Comparison of ENCODE assay signal across 21 cellular contexts in the genomic region with DNA sequence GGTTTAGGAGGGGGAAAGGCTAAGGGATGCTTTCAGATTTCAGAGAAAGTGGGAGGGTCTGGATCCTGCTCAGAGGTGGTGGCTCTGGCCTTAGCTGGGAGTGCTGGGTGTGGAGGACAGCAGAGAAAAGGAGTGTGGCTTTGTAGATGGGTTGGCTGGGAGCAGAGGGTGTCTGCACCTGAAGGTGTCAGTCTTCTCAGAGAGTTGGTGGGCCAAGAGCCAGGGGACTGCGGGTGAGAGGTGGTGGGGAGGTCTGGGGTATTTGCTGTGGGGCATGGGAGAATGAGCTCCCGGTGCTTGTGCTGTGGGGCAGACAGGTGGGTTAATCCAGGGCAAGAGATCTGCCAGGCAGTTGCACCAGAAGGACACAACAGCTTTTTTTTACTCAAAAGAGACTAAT.
DNase-seq lines count a peak whose midpoint lies in the region; ATAC-seq, FAIRE-seq and TF ChIP-seq lines count a peak whose summit lies in the region.
"Had no signal": no experiment of that assay in that cellular context is flagged by ENCODE, and none has a peak within 500 bp of the region (broad histone marks: within the 10 kb centered on the region; RNA-seq: fewer than 3 reads in every experiment).

No MANE protein-coding gene starts in this region.

- H4K20me1 ChIP-seq in IMR-90 (ENCODE audit: insufficient read depth, low read length): 0 out of 2 replicates have a peak, but pooled peaks cover 14% of the 10 kb centered on the region

- TF ChIP-seq CTCF in natural killer cell (IDR thresholded peaks at IDR 0.05) (no peak), IMR-90 (conservative IDR thresholded peaks at IDR 0.05; ENCODE audit: low read depth, low read length) (no peak)

- H2AK9ac ChIP-seq in IMR-90 (replicated peaks; ENCODE audit: low read depth, low read length, poor library complexity): no peak overlapping the region

- DNase-seq in natural killer cell treated with Interleukin-12 subunit alpha and Interleukin-12 subunit beta and Interleukin-15 and Interleukin-18, amount 100 ng/mL, for 72 hours (ENCODE audit: low spot score): no peak
- no peak for DNase-seq in natural killer cell
- DNase-seq in IMR-90: no peak
- DNase-seq in DMS79 (lab: John Stamatoyannopoulos, UW): no peak
- no peak for DNase-seq in 8988T
- DNase-seq in GM12892 (ENCODE audit: insufficient read length): no peak
- DNase-seq: C1 segment of cervical spinal cord; CD8-positive, alpha-beta memory T cell; GDM1; NCI-H1694; NCI-H2081; NCI-H2171; NCI-H524 treated with DMSO at 0.1 percent for 48 hours; NCI-H82 had no signal

- H4K91ac ChIP-seq in IMR-90 (ENCODE audit: insufficient read depth, low read depth, low read length): no peak overlapping the region

- no peak overlapping the region for H3K14ac ChIP-seq in IMR-90 (replicated peaks; ENCODE audit: low read depth, low read length)

- peaks cover 45 to 48% of the 10 kb centered on the region in 2 donors for H3K4me1 Mint-ChIP-seq in natural killer cell treated with Interleukin-12 subunit alpha and Interleukin-12 subunit beta and Interleukin-15 and Interleukin-18, amount 100 ng/mL, for 72 hours (ENCODE audit: low read depth in 2 of 2)
- H3K4me1 Mint-ChIP-seq in natural killer cell: peaks cover 37 to 45% of the 10 kb centered on the region in 2 donors
- H3K4me1 Mint-ChIP-seq in dendritic cell treated with granulocyte-macrophage colony-stimulating factor and Interleukin-4, amounts not matched to agents 40 ng/mL and 50 ng/mL, for 4 days (ENCODE audit: low read depth): peaks cover 28% of the 10 kb centered on the region
- H3K4me1 Mint-ChIP-seq: GM23338 had no signal

- H3K4me1 ChIP-seq in IMR-90 (ENCODE audit: control insufficient read depth, insufficient read depth, low read length) (peaks cover 6% of the 10 kb centered on the region), thymus (ENCODE audit: control insufficient read depth, insufficient read depth, low read length) (peaks cover 6% of the 10 kb centered on the region)

- H3K36me3 Mint-ChIP-seq in natural killer cell treated with Interleukin-12 subunit alpha and Interleukin-12 subunit beta and Interleukin-15 and Interleukin-18, amount 100 ng/mL, for 72 hours: peaks cover 11% of the 10 kb centered on the region
- no peaks in the 10 kb centered on the region for H3K36me3 Mint-ChIP-seq in natural killer cell
- H3K36me3 Mint-ChIP-seq in dendritic cell treated with granulocyte-macrophage colony-stimulating factor and Interleukin-4, amounts not matched to agents 40 ng/mL and 50 ng/mL, for 4 days (ENCODE audit: low read depth): no peaks in the 10 kb centered on the region
- H3K36me3 Mint-ChIP-seq: CD8-positive, alpha-beta memory T cell had no signal

- H2BK5ac ChIP-seq in IMR-90 (ENCODE audit: low read depth, low read length, poor library complexity, severe bottlenecking): no peak overlapping the region

- peak overlapping the region; percentile 8; the same call in 1 of the 2 replicates for H3K23ac ChIP-seq in IMR-90 (ENCODE audit: low read depth, low read length)

- no peak overlapping the region for H3K4ac ChIP-seq in IMR-90 (ENCODE audit: low read depth, low read length)

- peaks cover 3% of the 10 kb centered on the region for H3K9me3 Mint-ChIP-seq in natural killer cell treated with Interleukin-12 subunit alpha and Interleukin-12 subunit beta and Interleukin-15 and Interleukin-18, amount 100 ng/mL, for 72 hours
- H3K9me3 Mint-ChIP-seq in natural killer cell: no peaks in the 10 kb centered on the region
- no peaks in the 10 kb centered on the region for H3K9me3 Mint-ChIP-seq in dendritic cell treated with granulocyte-macrophage colony-stimulating factor and Interleukin-4, amounts not matched to agents 40 ng/mL and 50 ng/mL, for 4 days
- H3K9me3 Mint-ChIP-seq: CD8-positive, alpha-beta memory T cell; GM23338 had no signal

- no peak overlapping the region for H3K4me3 ChIP-seq in IMR-90 (ENCODE audit: insufficient read depth, low read depth, low read length)
- H3K4me3 ChIP-seq in thymus (ENCODE audit: low read length): no peak overlapping the region
- H3K4me3 ChIP-seq: GM23338, SJSA1 had no signal

- peak overlapping the region; percentile 26 for H3K4me3 Mint-ChIP-seq in natural killer cell treated with Interleukin-12 subunit alpha and Interleukin-12 subunit beta and Interleukin-15 and Interleukin-18, amount 100 ng/mL, for 72 hours
- H3K4me3 Mint-ChIP-seq in natural killer cell: no peak overlapping the region
- H3K4me3 Mint-ChIP-seq in dendritic cell treated with granulocyte-macrophage colony-stimulating factor and Interleukin-4, amounts not matched to agents 40 ng/mL and 50 ng/mL, for 4 days: no peak overlapping the region
- H3K4me3 Mint-ChIP-seq: CD8-positive, alpha-beta memory T cell; GM23338; IgD-negative memory B cell had no signal

- peaks cover 20 to 70% of the 10 kb centered on the region in 2 experiments for H3K79me1 ChIP-seq in IMR-90 (ENCODE audit: low read depth in 1 of 2, low read length in 2 of 2)

- TF ChIP-seq POLR2A in IMR-90 (IDR thresholded peaks at IDR 0.05; ENCODE audit: low read depth, low read length): no peak
- no peak for TF ChIP-seq POLR2A in GM12892 (IDR thresholded peaks at IDR 0.05; ENCODE audit: low read depth, low read length)

- BruUV-seq in IMR-90 (replicated peaks; lab: Mats Ljungman, UMichigan): no TSS peak

- H3K27me3 ChIP-seq in IMR-90 (ENCODE audit: control insufficient read depth, insufficient read depth, low read length) (no peaks in the 10 kb centered on the region), thymus (ENCODE audit: control insufficient read depth, insufficient read depth) (no peaks in the 10 kb centered on the region)
- H3K27me3 ChIP-seq: SJSA1 had no signal

- no CpG with 5 or more reads among the region's 2 CpGs for WGBS in IMR-90 (ENCODE audit: extremely low coverage in 2 of 2, insufficient read length in 1 of 2), 2 experiments
- 98% methylated on average over 2 of the region's 2 CpGs for WGBS in thymus

- H4K5ac ChIP-seq in IMR-90 (ENCODE audit: low read depth, low read length): no peak overlapping the region

- H2BK15ac ChIP-seq in IMR-90 (ENCODE audit: low read depth, low read length): no peak overlapping the region

- no peak overlapping the region for H3K4me2 ChIP-seq in IMR-90 (ENCODE audit: low read depth, low read length)
- H3K4me2 ChIP-seq: GM23338 had no signal

- in situ Hi-C loops in IMR-90 (cut with MboI; ENCODE audit: low sequenced_read_pairs): no loop called here

- TF ChIP-seq RAD21 in IMR-90 (IDR thresholded peaks at IDR 0.05; ENCODE audit: low read length): no peak

- H3K27me3 Mint-ChIP-seq in natural killer cell treated with Interleukin-12 subunit alpha and Interleukin-12 subunit beta and Interleukin-15 and Interleukin-18, amount 100 ng/mL, for 72 hours: peaks cover 35 to 52% of the 10 kb centered on the region in 2 donors
- peaks cover 62 to 64% of the 10 kb centered on the region in 2 donors for H3K27me3 Mint-ChIP-seq in natural killer cell (ENCODE audit: low read depth in 2 of 2)
- peaks cover 38% of the 10 kb centered on the region for H3K27me3 Mint-ChIP-seq in dendritic cell treated with granulocyte-macrophage colony-stimulating factor and Interleukin-4, amounts not matched to agents 40 ng/mL and 50 ng/mL, for 4 days
- H3K27me3 Mint-ChIP-seq: IgD-negative memory B cell had no signal

- H3K27ac Mint-ChIP-seq in natural killer cell treated with Interleukin-12 subunit alpha and Interleukin-12 subunit beta and Interleukin-15 and Interleukin-18, amount 100 ng/mL, for 72 hours: peak overlapping the region; percentile 50 to 63
- H3K27ac Mint-ChIP-seq in natural killer cell: no peak overlapping the region
- peak overlapping the region; percentile 47 for H3K27ac Mint-ChIP-seq in dendritic cell treated with granulocyte-macrophage colony-stimulating factor and Interleukin-4, amounts not matched to agents 40 ng/mL and 50 ng/mL, for 4 days
- H3K27ac Mint-ChIP-seq: CD8-positive, alpha-beta memory T cell; GM23338; IgD-negative memory B cell had no signal

- no peak overlapping the region for H2AK5ac ChIP-seq in IMR-90 (ENCODE audit: low read depth, low read length)

- intact Hi-C loops in natural killer cell (cut with micrococcal nuclease) (loop anchor here (5.0 kb wide), 2 partner anchors 35 to 90 kb away; no protein-coding TSS in a partner anchor), IMR-90 (cut with micrococcal nuclease) (no loop called here)
- intact Hi-C loops in dendritic cell treated with granulocyte-macrophage colony-stimulating factor and Interleukin-4, amounts not matched to agents 40 ng/mL and 50 ng/mL, for 4 days (cut with micrococcal nuclease): no loop called here

- no peak overlapping the region for H3K9ac ChIP-seq in IMR-90 (ENCODE audit: low read depth, low read length)

- H2AFZ ChIP-seq in IMR-90 (replicated peaks; ENCODE audit: low read length, poor library complexity): no peak overlapping the region
- H2AFZ ChIP-seq: GM23338 had no signal

- H3K9me3 ChIP-seq in IMR-90 (ENCODE audit: control insufficient read depth, insufficient read depth, low read length) (no peaks in the 10 kb centered on the region), thymus (ENCODE audit: control insufficient read depth) (no peaks in the 10 kb centered on the region)
- H3K9me3 ChIP-seq: SJSA1 had no signal

- no peak overlapping the region for H3K27ac ChIP-seq in IMR-90 (ENCODE audit: insufficient read depth, low read length)
- peak overlapping the region; percentile 60 for H3K27ac ChIP-seq in thymus (ENCODE audit: low read depth)
- H3K27ac ChIP-seq: SJSA1 had no signal

- no peak for ATAC-seq in natural killer cell treated with Interleukin-12 subunit alpha and Interleukin-12 subunit beta and Interleukin-15 and Interleukin-18, amount 100 ng/mL, for 72 hours
- no peak for ATAC-seq in natural killer cell
- ATAC-seq in IMR-90 (ENCODE audit: low read depth): no peak
- ATAC-seq: GM23338, HCT116 had no signal

- H2BK20ac ChIP-seq in IMR-90 (ENCODE audit: low read depth, low read length): no peak overlapping the region

- POLR2A ChIA-PET in IMR-90 (lab: Charles Lee; ENCODE audit: unreplicated experiment): no interaction called here

- H3K36me3 ChIP-seq in IMR-90 (ENCODE audit: control insufficient read depth, insufficient read depth, low read length) (peaks cover 5% of the 10 kb centered on the region; the same call in 1 of the 2 replicates), thymus (ENCODE audit: control insufficient read depth, insufficient read depth) (no peaks in the 10 kb centered on the region)

- no peak overlapping the region for H3K56ac ChIP-seq in IMR-90 (ENCODE audit: extremely low read depth, insufficient read depth, low read length)

- CTCF ChIA-PET in IMR-90 (lab: Yijun Ruan, JAX): no interaction called here

- no peak for FAIRE-seq in GM12892 (lab: Jason Lieb, UNC)
- FAIRE-seq: RCC 7860 had no signal

- dilution Hi-C loops in IMR-90 (cut with HindIII; ENCODE audit: low sequenced_read_pairs, unreplicated experiment): no loop called here

- peak overlapping the region in 1 of 2 experiments; percentile 24; a peak in 2 of 4 replicates for H4K8ac ChIP-seq in IMR-90 (ENCODE audit: low read depth in 2 of 2, low read length in 2 of 2)

- no peak overlapping the region for H3K18ac ChIP-seq in IMR-90 (ENCODE audit: low read depth, low read length)

- no peak overlapping the region for H2BK120ac ChIP-seq in IMR-90 (ENCODE audit: low read depth, low read length)

- H3K9me1 ChIP-seq in IMR-90 (ENCODE audit: insufficient read depth, low read length): peaks cover 11% of the 10 kb centered on the region

TF ChIP-seq in IMR-90, 13 proteins besides CTCF, POLR2A, EP300 and RAD21 (continues in another document):
- TF ChIP-seq CEBPB (IDR thresholded peaks at IDR 0.05; ENCODE audit: low read depth, low read length) (no peak), MAFK (IDR thresholded peaks at IDR 0.05; ENCODE audit: low read depth, low read length) (no peak)

Comparison
In these comparisons a context has a peak if more than half of its experiments do, and no peak if none do; other contexts are left out.
1. H3K27ac Mint-ChIP-seq: peak in natural killer cell treated with Interleukin-12 subunit alpha and Interleukin-12 subunit beta and Interleukin-15 and Interleukin-18, amount 100 ng/mL, for 72 hours (2 of 2) and dendritic cell treated with granulocyte-macrophage colony-stimulating factor and Interleukin-4, amounts not matched to agents 40 ng/mL and 50 ng/mL, for 4 days (single experiment); none in natural killer cell (0 of 2).